1 cellular context compared by ENCODE assay signal in the genomic region with DNA sequence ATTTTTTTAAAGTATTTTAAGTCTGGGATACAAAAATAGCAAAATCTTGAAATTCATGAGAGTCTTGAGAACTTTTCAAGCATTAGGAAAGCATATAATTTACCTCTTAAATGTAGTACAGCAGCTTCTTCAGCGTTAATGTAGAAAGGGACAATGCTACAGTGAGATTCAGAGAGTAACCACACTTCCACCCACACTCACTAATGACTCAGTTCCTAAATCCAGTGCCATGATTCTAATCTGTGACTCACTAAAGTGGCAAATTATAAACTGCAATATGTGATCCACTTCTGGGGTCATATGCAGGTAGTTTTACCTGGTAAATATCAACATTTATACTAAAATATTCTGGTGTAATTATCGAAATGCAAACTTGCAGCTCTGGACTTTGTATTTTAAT.
TF ChIP-seq lines count a peak whose summit lies in the region.

No MANE protein-coding gene starts in this region.

TF ChIP-seq in IMR-90, 13 proteins besides CTCF, POLR2A, EP300 and RAD21:
- TF ChIP-seq MAFK (IDR thresholded peaks at IDR 0.05; ENCODE audit: low read depth, low read length): no peak
- TF ChIP-seq, protein P1, sequence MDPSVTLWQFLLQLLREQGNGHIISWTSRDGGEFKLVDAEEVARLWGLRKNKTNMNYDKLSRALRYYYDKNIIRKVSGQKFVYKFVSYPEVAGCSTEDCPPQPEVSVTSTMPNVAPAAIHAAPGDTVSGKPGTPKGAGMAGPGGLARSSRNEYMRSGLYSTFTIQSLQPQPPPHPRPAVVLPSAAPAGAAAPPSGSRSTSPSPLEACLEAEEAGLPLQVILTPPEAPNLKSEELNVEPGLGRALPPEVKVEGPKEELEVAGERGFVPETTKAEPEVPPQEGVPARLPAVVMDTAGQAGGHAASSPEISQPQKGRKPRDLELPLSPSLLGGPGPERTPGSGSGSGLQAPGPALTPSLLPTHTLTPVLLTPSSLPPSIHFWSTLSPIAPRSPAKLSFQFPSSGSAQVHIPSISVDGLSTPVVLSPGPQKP (IDR thresholded peaks at IDR 0.05; ENCODE audit: borderline replicate concordance, low read depth, low read length): no peak
- no peak for TF ChIP-seq NFE2L2 (IDR thresholded peaks at IDR 0.05; ENCODE audit: low read depth, low read length)
- TF ChIP-seq RCOR1 (IDR thresholded peaks at IDR 0.05; ENCODE audit: insufficient replicate concordance, low read length): no peak
- TF ChIP-seq MAZ (IDR thresholded peaks at IDR 0.05; ENCODE audit: borderline replicate concordance, low read depth, low read length): no peak
- TF ChIP-seq, protein P2, sequence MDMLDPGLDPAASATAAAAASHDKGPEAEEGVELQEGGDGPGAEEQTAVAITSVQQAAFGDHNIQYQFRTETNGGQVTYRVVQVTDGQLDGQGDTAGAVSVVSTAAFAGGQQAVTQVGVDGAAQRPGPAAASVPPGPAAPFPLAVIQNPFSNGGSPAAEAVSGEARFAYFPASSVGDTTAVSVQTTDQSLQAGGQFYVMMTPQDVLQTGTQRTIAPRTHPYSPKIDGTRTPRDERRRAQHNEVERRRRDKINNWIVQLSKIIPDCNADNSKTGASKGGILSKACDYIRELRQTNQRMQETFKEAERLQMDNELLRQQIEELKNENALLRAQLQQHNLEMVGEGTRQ (IDR thresholded peaks at IDR 0.05; ENCODE audit: low read depth, low read length): no peak
- no peak for TF ChIP-seq MXI1 (IDR thresholded peaks at IDR 0.05; ENCODE audit: borderline replicate concordance, low read depth, low read length)
